Comparison of ENCODE assay signal across 8 cellular contexts in the genomic region with DNA sequence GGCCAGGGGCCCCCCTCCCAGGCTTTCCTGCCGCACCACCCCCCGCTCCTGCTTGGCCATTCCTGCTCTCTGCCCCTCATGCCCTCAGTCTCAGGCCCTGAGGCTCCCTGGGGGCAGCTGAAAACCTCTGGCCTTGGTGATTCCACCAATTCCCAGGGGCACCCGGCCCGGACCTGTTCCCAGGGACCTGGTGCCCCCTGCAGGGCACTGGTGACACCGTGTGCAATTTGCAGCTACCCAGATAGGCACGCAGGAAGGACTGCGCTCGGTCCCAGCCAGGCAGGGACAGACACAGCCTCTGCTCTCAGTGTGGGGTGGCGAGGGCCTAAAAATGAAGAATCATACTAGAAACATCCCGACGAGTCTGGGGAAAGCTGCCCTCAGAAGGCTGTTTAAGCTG. TPM values are rescaled to one million over a fixed set of nuclear protein-coding genes. Genes with fewer than 3 reads are reported as not detected.
DNase-seq lines count a peak whose midpoint lies in the region; ATAC-seq and TF ChIP-seq lines count a peak whose summit lies in the region.

No MANE protein-coding gene starts in this region.

- POLR2A ChIA-PET in T-cell (lab: Charles Lee) = no interaction called here

- no peak overlapping the region for H3K4me3 ChIP-seq in mammary epithelial cell (replicated peaks in 1 of 3; ENCODE audit: insufficient read depth in 1 of 3, low read depth in 2 of 3, low read length in 3 of 3)

- no peaks in the 10 kb centered on the region for H3K4me1 Mint-ChIP-seq in activated naive CD4-positive, alpha-beta T cell treated with anti-CD3 and anti-CD28 coated beads for 36 hours (ENCODE audit: low read depth)
- H3K4me1 Mint-ChIP-seq in T-cell = peaks cover 0 to 5% (median 0%) of the 10 kb centered on the region in 3 donors

- H3K9me3 ChIP-seq in mammary epithelial cell (replicated peaks; ENCODE audit: insufficient read depth, low read length) = no peaks in the 10 kb centered on the region

- peak; percentile 23 for DNase-seq in activated naive CD4-positive, alpha-beta T cell treated with anti-CD3 and anti-CD28 coated beads for 36 hours
- DNase-seq in activated naive CD4-positive, alpha-beta T cell treated with Interleukin-2 at 50 U/mL for 16 hours = no peak
- DNase-seq in NCI-H146 (lab: John Stamatoyannopoulos, UW) (peak; percentile 42), mammary epithelial cell (no peak), medulla oblongata (ENCODE audit: extremely low spot score) (peak; percentile 37), T-cell (no peak)

- no peak overlapping the region for H3K4me2 ChIP-seq in mammary epithelial cell (ENCODE audit: insufficient read depth, low read depth, low read length)

- H3K36me3 Mint-ChIP-seq in activated naive CD4-positive, alpha-beta T cell treated with anti-CD3 and anti-CD28 coated beads for 36 hours (ENCODE audit: low read depth) = no peaks in the 10 kb centered on the region
- no peaks in the 10 kb centered on the region for H3K36me3 Mint-ChIP-seq in T-cell

- H3K9ac ChIP-seq in mammary epithelial cell (ENCODE audit: insufficient read depth, low read length) = no peak overlapping the region

- CTCF ChIA-PET in activated naive CD4-positive, alpha-beta T cell treated with anti-CD3 and anti-CD28 coated beads for 36 hours (lab: Charles Lee) = interaction anchor here (1.2 to 1.6 kb wide), 3 partner anchors 10 to 72 kb away, joined by 3 to 5 read pairs (median 4); no protein-coding TSS in a partner anchor
- CTCF ChIA-PET in mammary epithelial cell (lab: Charles Lee; ENCODE audit: low non-redundant PET) (interaction anchor here (0.5 kb wide), 1 partner anchor 242 kb away, joined by 3 read pairs; no protein-coding TSS in a partner anchor), T-cell (lab: Charles Lee) (no interaction called here)

- H3K27ac ChIP-seq in mammary epithelial cell (ENCODE audit: insufficient read depth, low read depth, low read length) = no peak overlapping the region

- no peak for ATAC-seq in T-cell (replicated peaks in 1 of 4)
- no peak for ATAC-seq in HG03039 (IDR thresholded peaks at IDR 0.05; ENCODE audit: unreplicated experiment)
- ATAC-seq in HG03354 (IDR thresholded peaks at IDR 0.05; ENCODE audit: poor library complexity, severe bottlenecking, unreplicated experiment) = no peak

- H3K27ac Mint-ChIP-seq in activated naive CD4-positive, alpha-beta T cell treated with anti-CD3 and anti-CD28 coated beads for 36 hours = no peak overlapping the region
- no peak overlapping the region for H3K27ac Mint-ChIP-seq in T-cell

- intact Hi-C loops in activated naive CD4-positive, alpha-beta T cell treated with anti-CD3 and anti-CD28 coated beads for 36 hours (cut with micrococcal nuclease) = loop anchor here (2.0 kb wide), 1 partner anchor 31 kb away; no protein-coding TSS in a partner anchor
- intact Hi-C loops in mammary epithelial cell (cut with micrococcal nuclease) = loop anchor here (5.0 kb wide), 1 partner anchor 226 kb away; no protein-coding TSS in a partner anchor

- no peak overlapping the region for H3K4me3 Mint-ChIP-seq in activated naive CD4-positive, alpha-beta T cell treated with anti-CD3 and anti-CD28 coated beads for 36 hours
- no peak overlapping the region for H3K4me3 Mint-ChIP-seq in T-cell

- in situ Hi-C loops in mammary epithelial cell (cut with MboI; ENCODE audit: low sequenced_read_pairs in 2 of 2) = no loop called here

- peaks cover 20% of the 10 kb centered on the region for H3K27me3 Mint-ChIP-seq in activated naive CD4-positive, alpha-beta T cell treated with anti-CD3 and anti-CD28 coated beads for 36 hours (ENCODE audit: low read depth)
- peaks cover 29 to 46% of the 10 kb centered on the region in 2 donors for H3K27me3 Mint-ChIP-seq in T-cell

- H3K79me2 ChIP-seq in mammary epithelial cell (ENCODE audit: insufficient read depth, low read length) = no peaks in the 10 kb centered on the region

- peaks cover 8% of the 10 kb centered on the region for H3K27me3 ChIP-seq in mammary epithelial cell (ENCODE audit: insufficient read depth, low read length)

- H2AFZ ChIP-seq in mammary epithelial cell (ENCODE audit: low read depth, low read length) = no peak overlapping the region

- H3K36me3 ChIP-seq in mammary epithelial cell (ENCODE audit: insufficient read depth, low read length) = no peaks in the 10 kb centered on the region

- no peaks in the 10 kb centered on the region for H3K9me3 Mint-ChIP-seq in activated naive CD4-positive, alpha-beta T cell treated with anti-CD3 and anti-CD28 coated beads for 36 hours
- no peaks in the 10 kb centered on the region for H3K9me3 Mint-ChIP-seq in T-cell

- H4K20me1 ChIP-seq in mammary epithelial cell (ENCODE audit: insufficient read depth, low read length) = no peaks in the 10 kb centered on the region

- 32% methylated on average over 9 of the region's 11 CpGs for WGBS in mammary epithelial cell (ENCODE audit: low coverage, missing lambda C conversion rate)

- no peaks in the 10 kb centered on the region for H3K4me1 ChIP-seq in mammary epithelial cell (ENCODE audit: insufficient read depth, low read length)

- TF ChIP-seq CTCF in mammary epithelial cell (conservative IDR thresholded peaks at IDR 0.05 in 1 of 2, IDR thresholded peaks at IDR 0.05 in 1 of 2; ENCODE audit: extremely low read depth in 1 of 2, insufficient read depth in 1 of 2, low read depth in 1 of 2, low read length in 2 of 2) = peak; percentile 25 to 50

- BruUV-seq in mammary epithelial cell (replicated peaks; lab: Mats Ljungman, UMichigan) = no TSS peak

- dilution Hi-C loops in mammary epithelial cell (cut with HindIII; ENCODE audit: low sequenced_read_pairs) = no loop called here

RNA-seq across cellular contexts. Expression of a gene that starts 13.4 kb away (rescaled TPM):
- not detected for total RNA-seq in activated naive CD4-positive, alpha-beta T cell treated with anti-CD3 and anti-CD28 coated beads for 36 hours
- total RNA-seq in mammary epithelial cell = not detected
- not detected for polyA plus RNA-seq in mammary epithelial cell
- polyA minus RNA-seq in mammary epithelial cell = not detected
- not detected for total RNA-seq in T-cell

Comparison
In these comparisons a context has a peak if more than half of its experiments do, and no peak if none do; other contexts are left out.
1. DNase-seq: peak in activated naive CD4-positive, alpha-beta T cell treated with anti-CD3 and anti-CD28 coated beads for 36 hours (single experiment), NCI-H146 (single experiment) and medulla oblongata (single experiment); none in activated naive CD4-positive, alpha-beta T cell treated with Interleukin-2 at 50 U/mL for 16 hours (single experiment), mammary epithelial cell (single experiment) and T-cell (0 of 34).
2. CTCF ChIA-PET loops: an anchor here in activated naive CD4-positive, alpha-beta T cell treated with anti-CD3 and anti-CD28 coated beads for 36 hours (1.2 to 1.6 kb wide) and mammary epithelial cell (0.5 kb wide); none called in T-cell.